13 cellular contexts compared by ENCODE assay signal in the genomic region with DNA sequence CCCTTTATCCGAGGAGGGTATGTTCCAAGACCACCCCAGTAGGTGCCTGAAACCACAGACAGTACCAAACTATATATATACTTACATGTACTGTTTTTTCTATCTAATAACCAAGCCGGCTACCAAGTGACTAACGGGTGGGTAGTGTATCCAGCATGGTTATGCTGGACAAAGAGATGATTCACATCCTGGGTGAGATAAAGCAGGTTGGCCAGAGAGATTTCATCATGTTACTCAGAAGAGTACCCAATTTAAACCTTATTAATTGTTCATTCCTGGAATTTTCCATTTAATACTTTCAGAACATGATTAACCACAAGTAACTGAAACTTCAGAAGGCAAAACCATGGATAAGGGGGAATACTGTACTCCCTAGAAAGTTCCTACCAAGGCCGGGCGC. TPM values are rescaled to one million over a fixed set of nuclear protein-coding genes. Genes with fewer than 3 reads are reported as not detected.
DNase-seq lines count a peak whose midpoint lies in the region; ATAC-seq and TF ChIP-seq lines count a peak whose summit lies in the region.
"Had no signal": no experiment of that assay in that cellular context is flagged by ENCODE, and none has a peak within 500 bp of the region (broad histone marks: within the 10 kb centered on the region; RNA-seq: fewer than 3 reads in every experiment).

No MANE protein-coding gene starts in this region.

- in situ Hi-C loops in astrocyte of the spinal cord (cut with HindIII; ENCODE audit: low sequenced_read_pairs): no loop called here

- H3K4me1 ChIP-seq in left lung: no peaks in the 10 kb centered on the region

- no peak overlapping the region for H3K27ac ChIP-seq in left lung
- H3K27ac ChIP-seq: VCaP had no signal

- TF ChIP-seq CTCF in astrocyte of the spinal cord (IDR thresholded peaks at IDR 0.05; ENCODE audit: low read depth, low read length) (no peak), left lung (IDR thresholded peaks at IDR 0.05) (no peak)

- ATAC-seq in left lung (peak; percentile 24), GM19397 (IDR thresholded peaks at IDR 0.05; ENCODE audit: unreplicated experiment) (no peak)

- peak; percentile 56 for DNase-seq in COLO829 (ENCODE audit: low spot score)
- DNase-seq in LHCN-M2 (ENCODE audit: low read depth): peak; percentile 89
- DNase-seq in astrocyte of the spinal cord (ENCODE audit: low read depth, low spot score): peak; percentile 89
- no peak for DNase-seq in left lung
- DNase-seq in NCI-H187 (lab: John Stamatoyannopoulos, UW): no peak
- no peak for DNase-seq in NCI-H2081 (lab: John Stamatoyannopoulos, UW)
- no peak for DNase-seq in NCI-H446 (lab: John Stamatoyannopoulos, UW)
- DNase-seq: effector CD8-positive, alpha-beta T cell; immature natural killer cell; MV-4-11; stimulated activated CD4-positive, alpha-beta T cell treated with anti-CD3 and anti-CD28 coated beads, Interleukin-4, amount 100 ng/mL, for 4 hours had no signal

- no peaks in the 10 kb centered on the region for H3K27me3 ChIP-seq in left lung

- H3K9me3 ChIP-seq in left lung: no peaks in the 10 kb centered on the region

- intact Hi-C loops in left lung (cut with DNase I): no loop called here

- peaks cover 0 to 61% of the 10 kb centered on the region in 2 donors for H3K36me3 ChIP-seq in left lung

- H3K4me3 ChIP-seq in astrocyte of the spinal cord (ENCODE audit: low read depth, low read length) (no peak overlapping the region), left lung (no peak overlapping the region)

RNA-seq across cellular contexts. Expression of a gene that starts 46.5 kb away (rescaled TPM):
- total RNA-seq in LHCN-M2 (2014; rRNA removed) (31.0 and 34.3 TPM in 2 replicates), left lung (10 to 100 TPM; 40.8 to 50.4 TPM)
- polyA plus RNA-seq in LHCN-M2 (2012): 14.6 TPM

Comparison
In these comparisons a context has a peak if more than half of its experiments do, and no peak if none do; other contexts are left out.
1. DNase-seq: peak in COLO829 (single experiment), LHCN-M2 (single experiment) and astrocyte of the spinal cord (single experiment); none in left lung (0 of 2), NCI-H187 (0 of 2), NCI-H2081 (0 of 2) and NCI-H446 (0 of 2).